19 cellular contexts compared by ENCODE assay signal in the genomic region with DNA sequence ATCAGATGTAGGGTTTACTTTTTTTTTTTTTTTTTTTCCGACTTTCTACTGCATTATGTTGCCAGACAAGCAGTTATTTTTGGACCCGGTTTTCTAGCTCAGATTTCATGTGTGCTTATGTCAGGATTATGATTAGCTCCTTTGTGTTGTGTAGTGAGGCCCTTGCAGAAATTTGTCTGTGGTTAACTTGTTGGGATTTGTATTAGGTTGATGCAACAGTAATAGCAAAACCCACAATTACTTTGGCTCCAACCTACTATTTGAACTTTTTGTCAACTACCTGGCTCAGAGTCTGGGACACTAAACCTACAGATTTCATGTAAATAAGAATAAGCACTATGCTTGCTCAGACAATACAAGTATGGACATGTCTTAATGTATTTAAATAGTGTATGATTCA. TPM values are rescaled to one million over a fixed set of nuclear protein-coding genes. Genes with fewer than 3 reads are reported as not detected.
DNase-seq lines count a peak whose midpoint lies in the region; ATAC-seq lines count a peak whose summit lies in the region.
"Had no signal": no experiment of that assay in that cellular context is flagged by ENCODE, and none has a peak within 500 bp of the region (broad histone marks: within the 10 kb centered on the region; RNA-seq: fewer than 3 reads in every experiment).

No MANE protein-coding gene starts in this region.

- DNase-seq in EL: peak; percentile 6
- DNase-seq in SJCRH30: peak; percentile 3 to 24
- peak; percentile 57 for DNase-seq in fibroblast of the conjunctiva (ENCODE audit: low read depth)
- DNase-seq in sciatic nerve (ENCODE audit: low spot score): no peak
- no peak for DNase-seq in caudate nucleus (lab: John Stamatoyannopoulos, UW)
- no peak for DNase-seq in NCI-H69 (lab: John Stamatoyannopoulos, UW)
- DNase-seq: activated CD8-positive, alpha-beta T cell treated with anti-CD3 and anti-CD28 coated beads for 36 hours; activated gamma-delta T cell; CD4-positive, alpha-beta memory T cell; erythroblast; GDM1; immature natural killer cell; NCI-H1417; NCI-H524 treated with DMSO at 0.1 percent for 48 hours; retina; RPMI8226; T1000 had no signal

- ATAC-seq in sciatic nerve (peak; percentile 81), HG03571 (IDR thresholded peaks at IDR 0.05; ENCODE audit: unreplicated experiment) (no peak), HG02938 (IDR thresholded peaks at IDR 0.05; ENCODE audit: unreplicated experiment) (no peak)
- ATAC-seq: activated CD8-positive, alpha-beta T cell treated with anti-CD3 and anti-CD28 coated beads for 36 hours had no signal

- H3K4me3 ChIP-seq in SJCRH30: no peak overlapping the region

- no peaks in the 10 kb centered on the region for H3K36me3 ChIP-seq in SJCRH30

- no peak overlapping the region for H3K27ac ChIP-seq in SJCRH30
- H3K27ac ChIP-seq in caudate nucleus (ENCODE audit: low read depth, low read length): no peak overlapping the region

- H3K4me1 ChIP-seq in SJCRH30: no peaks in the 10 kb centered on the region; the same call in 1 of the 2 replicates

- H3K9me3 ChIP-seq in SJCRH30 (replicated peaks): no peaks in the 10 kb centered on the region

- intact Hi-C loops in sciatic nerve (cut with DNase I): no loop called here

- no peaks in the 10 kb centered on the region for H3K27me3 ChIP-seq in SJCRH30

RNA-seq across cellular contexts. Expression of gene KCNJ8, which starts 44.1 kb away (rescaled TPM):
- 0.20 and 0.28 TPM in 2 replicates for total RNA-seq in SJCRH30 (2014; rRNA removed; shearing (Covaris generic))
- total RNA-seq in sciatic nerve: 10.8 TPM
- total RNA-seq: activated CD8-positive, alpha-beta T cell treated with anti-CD3 and anti-CD28 coated beads for 36 hours had no signal

Comparison
In these comparisons a context has a peak if more than half of its experiments do, and no peak if none do; other contexts are left out.
1. DNase-seq: peak in EL (single experiment), SJCRH30 (2 of 2) and fibroblast of the conjunctiva (single experiment); none in sciatic nerve (single experiment), caudate nucleus (0 of 61) and NCI-H69 (single experiment).